ENCODE assay signal across 27 cellular contexts in the genomic region with DNA sequence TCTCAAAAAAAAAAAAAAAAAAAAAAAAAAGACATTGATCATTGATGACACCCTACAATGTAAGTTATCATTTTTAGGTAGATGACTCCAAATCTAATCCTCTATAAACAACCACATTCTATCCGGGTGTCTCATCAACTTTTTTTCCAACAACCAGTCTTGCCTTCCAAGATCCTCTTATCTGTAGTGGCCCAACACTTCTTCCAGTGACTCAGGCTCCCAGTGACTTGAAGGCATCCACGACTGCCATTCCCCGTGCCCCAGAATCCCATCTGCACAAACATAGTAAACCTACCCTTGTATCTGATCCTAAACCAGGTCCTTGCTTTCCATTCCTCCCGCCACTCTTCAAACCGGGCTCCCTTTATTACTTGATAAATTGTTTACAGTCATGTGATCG. TPM values are rescaled to one million over a fixed set of nuclear protein-coding genes. Genes with fewer than 3 reads are reported as not detected.
DNase-seq lines count a peak whose midpoint lies in the region; ATAC-seq, FAIRE-seq and TF ChIP-seq lines count a peak whose summit lies in the region.
"Had no signal": no experiment of that assay in that cellular context is flagged by ENCODE, and none has a peak within 500 bp of the region (broad histone marks: within the 10 kb centered on the region; RNA-seq: fewer than 3 reads in every experiment).

No MANE protein-coding gene starts in this region.

- H4K20me1 ChIP-seq in IMR-90 (ENCODE audit: insufficient read depth, low read length) (no peaks in the 10 kb centered on the region), astrocyte (ENCODE audit: insufficient read depth, low read length) (no peaks in the 10 kb centered on the region)

- no peaks in the 10 kb centered on the region for H3K9me1 ChIP-seq in IMR-90 (ENCODE audit: insufficient read depth, low read length)

- peak; percentile 44 for ATAC-seq in IMR-90 (ENCODE audit: low read depth)
- ATAC-seq in Right ventricle myocardium inferior = no peak
- no peak for ATAC-seq in GM19463 (IDR thresholded peaks at IDR 0.05; ENCODE audit: unreplicated experiment)
- ATAC-seq in GM19455 (IDR thresholded peaks at IDR 0.05; ENCODE audit: unreplicated experiment) = no peak
- ATAC-seq: CD8-positive, alpha-beta T cell; HepG2 had no signal

- H3K36me3 Mint-ChIP-seq in Caco-2 (ENCODE audit: insufficient read depth, unreplicated experiment) = peaks cover 8% of the 10 kb centered on the region
- no peaks in the 10 kb centered on the region for H3K36me3 Mint-ChIP-seq in astrocyte (ENCODE audit: low read depth, unreplicated experiment)
- H3K36me3 Mint-ChIP-seq: CD8-positive, alpha-beta T cell had no signal

- intact Hi-C loops in Caco-2 (cut with micrococcal nuclease; ENCODE audit: unreplicated experiment) (loop anchor here (5.0 kb wide), 1 partner anchor 207 kb away; no protein-coding TSS in a partner anchor), IMR-90 (cut with micrococcal nuclease) (no loop called here), Right ventricle myocardium inferior (cut with DNase I) (no loop called here)

- TF ChIP-seq RAD21 in IMR-90 (IDR thresholded peaks at IDR 0.05; ENCODE audit: low read length) = no peak

- no peak overlapping the region for H3K14ac ChIP-seq in IMR-90 (replicated peaks; ENCODE audit: low read depth, low read length)
- no peak overlapping the region for H3K14ac ChIP-seq in mesenchymal stem cell (ENCODE audit: low read length in 2 of 2)

- H3K4me1 ChIP-seq in Caco-2 (peaks cover 25% of the 10 kb centered on the region), IMR-90 (ENCODE audit: control insufficient read depth, insufficient read depth, low read length) (0 out of 2 replicates have a peak, but pooled peaks cover 3% of the 10 kb centered on the region), astrocyte (ENCODE audit: insufficient read depth, low read length) (no peaks in the 10 kb centered on the region), mesenchymal stem cell (ENCODE audit: control insufficient read depth, insufficient read depth, low read depth, low read length) (no peaks in the 10 kb centered on the region)
- H3K4me1 ChIP-seq: HAP-1 had no signal

- no peak overlapping the region for H3K23ac ChIP-seq in IMR-90 (ENCODE audit: low read depth, low read length)
- H3K23ac ChIP-seq in mesenchymal stem cell (ENCODE audit: low read length in 2 of 2) = no peak overlapping the region

- H3K4me3 ChIP-seq in Caco-2 (ENCODE audit: low read depth, low read length) = no peak overlapping the region
- H3K4me3 ChIP-seq in IMR-90 (ENCODE audit: insufficient read depth, low read depth, low read length) = no peak overlapping the region
- no peak overlapping the region for H3K4me3 ChIP-seq in astrocyte (ENCODE audit: insufficient read depth, low read depth, low read length)
- H3K4me3 ChIP-seq in mesenchymal stem cell (ENCODE audit: insufficient read depth in 1 of 2, low read depth in 1 of 2, low read length in 2 of 2) = no peak overlapping the region
- H3K4me3 ChIP-seq: GM23248, HAP-1, SK-N-MC had no signal

- H4K91ac ChIP-seq in IMR-90 (ENCODE audit: insufficient read depth, low read depth, low read length) (no peak overlapping the region), mesenchymal stem cell (ENCODE audit: low read length) (no peak overlapping the region)

- H3K9ac ChIP-seq in IMR-90 (ENCODE audit: low read depth, low read length) (no peak overlapping the region), astrocyte (ENCODE audit: low read length) (no peak overlapping the region), mesenchymal stem cell (ENCODE audit: low read length) (no peak overlapping the region)
- H3K9ac ChIP-seq: GM23248 had no signal

- TF ChIP-seq CTCF in Caco-2 (IDR thresholded peaks at IDR 0.05; ENCODE audit: insufficient read depth in 1 of 2, low read depth in 1 of 2, low read length in 1 of 2, severe bottlenecking in 1 of 2, unreplicated experiment in 1 of 2) (no peak), IMR-90 (conservative IDR thresholded peaks at IDR 0.05; ENCODE audit: low read depth, low read length) (no peak), astrocyte (IDR thresholded peaks at IDR 0.05; ENCODE audit: insufficient read depth, low read depth, low read length) (no peak)

- DNase-seq in Caco-2 (no peak), IMR-90 (peak; percentile 54), astrocyte (ENCODE audit: low read depth) (peak; percentile 45), mesenchymal stem cell (peak; percentile 65), Right ventricle myocardium inferior (ENCODE audit: missing footprints) (no peak), DMS 273 (lab: John Stamatoyannopoulos, UW; ENCODE audit: unreplicated experiment) (no peak)
- DNase-seq: 8988T; AML-193; C1 segment of cervical spinal cord; Calu3; CD8-positive, alpha-beta T cell; GM23248; KG1; NCI-H1092 treated with DMSO at 0.1 percent for 48 hours; NCI-H1436 treated with DMSO at 0.1 percent for 48 hours; NCI-H1930; NCI-H2227 treated with DMSO at 0.1 percent for 48 hours; NCI-H510A treated with DMSO at 0.1 percent for 48 hours; NCI-H748 treated with DMSO at 0.1 percent for 48 hours; SHP77 had no signal

- no peak overlapping the region for H2BK20ac ChIP-seq in IMR-90 (ENCODE audit: low read depth, low read length)

- no peak overlapping the region for H3K4me2 ChIP-seq in IMR-90 (ENCODE audit: low read depth, low read length)
- no peak overlapping the region for H3K4me2 ChIP-seq in astrocyte (ENCODE audit: low read length)
- no peak overlapping the region for H3K4me2 ChIP-seq in mesenchymal stem cell (ENCODE audit: low read length, poor library complexity, severe bottlenecking)

- H3K27ac ChIP-seq in IMR-90 (ENCODE audit: insufficient read depth, low read length) (no peak overlapping the region), astrocyte (ENCODE audit: low read depth, low read length) (no peak overlapping the region), mesenchymal stem cell (ENCODE audit: low read length, poor library complexity, severe bottlenecking) (no peak overlapping the region)
- H3K27ac ChIP-seq: GM23248, HL-60, SK-N-MC had no signal

- H2AFZ ChIP-seq in IMR-90 (replicated peaks; ENCODE audit: low read length, poor library complexity) (no peak overlapping the region), astrocyte (ENCODE audit: low read depth, low read length) (no peak overlapping the region), mesenchymal stem cell (ENCODE audit: low read depth, low read length) (no peak overlapping the region)
- H2AFZ ChIP-seq: GM23248 had no signal

- FAIRE-seq in astrocyte (lab: Jason Lieb, UNC) = no peak
- FAIRE-seq: HepG2, RCC 7860 had no signal

- H3K27ac Mint-ChIP-seq in Caco-2 (ENCODE audit: unreplicated experiment) = peak overlapping the region; percentile 14
- H3K27ac Mint-ChIP-seq in astrocyte (ENCODE audit: unreplicated experiment) = no peak overlapping the region
- H3K27ac Mint-ChIP-seq: CD8-positive, alpha-beta T cell had no signal

- no peak overlapping the region for H2BK120ac ChIP-seq in IMR-90 (ENCODE audit: low read depth, low read length)
- no peak overlapping the region for H2BK120ac ChIP-seq in mesenchymal stem cell (ENCODE audit: low read depth, low read length)

- no peak overlapping the region; the same call in 1 of the 2 replicates for H4K5ac ChIP-seq in IMR-90 (ENCODE audit: low read depth, low read length)

- H2AK5ac ChIP-seq in IMR-90 (ENCODE audit: low read depth, low read length) (no peak overlapping the region), mesenchymal stem cell (ENCODE audit: low read length, severe bottlenecking) (no peak overlapping the region)

- H2BK5ac ChIP-seq in IMR-90 (ENCODE audit: low read depth, low read length, poor library complexity, severe bottlenecking) = no peak overlapping the region
- no peak overlapping the region for H2BK5ac ChIP-seq in mesenchymal stem cell (ENCODE audit: low read depth, low read length, poor library complexity, severe bottlenecking)

- BruUV-seq in Caco-2 (replicated peaks; lab: Mats Ljungman, UMichigan) (no TSS peak), IMR-90 (replicated peaks; lab: Mats Ljungman, UMichigan) (no TSS peak)

- H2BK15ac ChIP-seq in IMR-90 (ENCODE audit: low read depth, low read length) = no peak overlapping the region
- no peak overlapping the region for H2BK15ac ChIP-seq in mesenchymal stem cell (ENCODE audit: low read depth, poor library complexity, severe bottlenecking)

- 100% methylated on average over 1 of the region's 6 CpGs; no CpG with 5 or more reads in 1 of the 2 experiments for WGBS in IMR-90 (ENCODE audit: extremely low coverage in 2 of 2, insufficient read length in 1 of 2), 2 experiments
- 60% methylated on average over 6 of the region's 6 CpGs for WGBS in mesenchymal stem cell

- H3K4me3 Mint-ChIP-seq in Caco-2 (ENCODE audit: unreplicated experiment) (no peak overlapping the region), astrocyte (ENCODE audit: unreplicated experiment) (no peak overlapping the region)
- H3K4me3 Mint-ChIP-seq: CD8-positive, alpha-beta T cell had no signal

- CTCF ChIA-PET in Caco-2 (lab: Charles Lee) (no interaction called here), IMR-90 (lab: Yijun Ruan, JAX) (no interaction called here)

- in situ Hi-C loops in IMR-90 (cut with MboI; ENCODE audit: low sequenced_read_pairs) = loop anchor here (25.0 kb wide), 2 partner anchors 412 to 512 kb away; a partner anchor contains a TSS

- H3K18ac ChIP-seq in IMR-90 (ENCODE audit: low read depth, low read length) = no peak overlapping the region
- no peak overlapping the region for H3K18ac ChIP-seq in mesenchymal stem cell (ENCODE audit: low read depth in 1 of 2, low read length in 2 of 2)

- no peaks in the 10 kb centered on the region for H3K79me2 ChIP-seq in astrocyte (ENCODE audit: insufficient read depth, low read length)

- H3K27me3 ChIP-seq in Caco-2 (replicated peaks; ENCODE audit: control insufficient read depth, insufficient read depth, low read length) (no peaks in the 10 kb centered on the region), IMR-90 (ENCODE audit: control insufficient read depth, insufficient read depth, low read length) (no peaks in the 10 kb centered on the region), astrocyte (ENCODE audit: insufficient read depth, low read length) (no peaks in the 10 kb centered on the region), mesenchymal stem cell (ENCODE audit: control insufficient read depth in 1 of 2, insufficient read depth in 1 of 2, low read length in 2 of 2) (peaks cover 0 to 10% of the 10 kb centered on the region in 2 experiments)

- H3K4ac ChIP-seq in IMR-90 (ENCODE audit: low read depth, low read length) (no peak overlapping the region), mesenchymal stem cell (ENCODE audit: low read depth in 1 of 2, low read length in 2 of 2) (no peak overlapping the region)

- H3K27me3 Mint-ChIP-seq in Caco-2 (ENCODE audit: insufficient read depth, unreplicated experiment) (no peaks in the 10 kb centered on the region), astrocyte (ENCODE audit: low read depth, unreplicated experiment) (peaks cover 8% of the 10 kb centered on the region)

- H2AK9ac ChIP-seq in IMR-90 (replicated peaks; ENCODE audit: low read depth, low read length, poor library complexity) = no peak overlapping the region

- H3K4me1 Mint-ChIP-seq in Caco-2 (ENCODE audit: low read depth, unreplicated experiment) (peaks cover 24% of the 10 kb centered on the region), astrocyte (ENCODE audit: low read depth, unreplicated experiment) (peaks cover 7% of the 10 kb centered on the region)

- POLR2A ChIA-PET in Caco-2 (lab: Charles Lee) = no interaction called here
- POLR2A ChIA-PET in IMR-90 (lab: Charles Lee; ENCODE audit: unreplicated experiment) = no interaction called here

- dilution Hi-C loops in IMR-90 (cut with HindIII; ENCODE audit: low sequenced_read_pairs, unreplicated experiment) = no loop called here

- H3K9me3 Mint-ChIP-seq in Caco-2 (ENCODE audit: unreplicated experiment) (no peaks in the 10 kb centered on the region), astrocyte (ENCODE audit: unreplicated experiment) (no peaks in the 10 kb centered on the region)
- H3K9me3 Mint-ChIP-seq: CD8-positive, alpha-beta T cell had no signal

- no peak overlapping the region for H2BK12ac ChIP-seq in mesenchymal stem cell (ENCODE audit: low read length in 2 of 2)

- H3K36me3 ChIP-seq in Caco-2 (ENCODE audit: control insufficient read depth, insufficient read depth, low read length) = no peaks in the 10 kb centered on the region
- no peaks in the 10 kb centered on the region for H3K36me3 ChIP-seq in IMR-90 (ENCODE audit: control insufficient read depth, insufficient read depth, low read length)
- H3K36me3 ChIP-seq in astrocyte (ENCODE audit: insufficient read depth, low read length) = no peaks in the 10 kb centered on the region
- H3K36me3 ChIP-seq in mesenchymal stem cell (ENCODE audit: control insufficient read depth in 1 of 2, insufficient read depth in 2 of 2, low read depth in 1 of 2, low read length in 2 of 2) = no peaks in the 10 kb centered on the region
- H3K36me3 ChIP-seq: HAP-1 had no signal

- no peak for TF ChIP-seq POLR2A in IMR-90 (IDR thresholded peaks at IDR 0.05; ENCODE audit: low read depth, low read length)

- H3K9me3 ChIP-seq in Caco-2 (no peaks in the 10 kb centered on the region), IMR-90 (ENCODE audit: control insufficient read depth, insufficient read depth, low read length) (no peaks in the 10 kb centered on the region), astrocyte (ENCODE audit: insufficient read depth, low read depth, low read length) (no peaks in the 10 kb centered on the region), mesenchymal stem cell (ENCODE audit: control insufficient read depth, low read length) (no peaks in the 10 kb centered on the region)
- H3K9me3 ChIP-seq: HAP-1 had no signal

- H3K56ac ChIP-seq in IMR-90 (ENCODE audit: extremely low read depth, insufficient read depth, low read length) = no peak overlapping the region

- H4K8ac ChIP-seq in IMR-90 (ENCODE audit: low read depth in 2 of 2, low read length in 2 of 2) = no peak overlapping the region
- H4K8ac ChIP-seq in mesenchymal stem cell (ENCODE audit: low read length) = no peak overlapping the region

- H3K79me1 ChIP-seq in IMR-90 (ENCODE audit: low read depth in 1 of 2, low read length in 2 of 2) (no peaks in the 10 kb centered on the region), mesenchymal stem cell (replicated peaks; ENCODE audit: low read length, poor library complexity, severe bottlenecking) (no peaks in the 10 kb centered on the region)

RNA-seq across cellular contexts. Expression of a gene that starts 15.6 kb away (rescaled TPM):
- total RNA-seq in Caco-2 (2022) (24.1 and 26.1 TPM in 2 replicates), IMR-90 (2012; rRNA removed) (79.6 and 88.3 TPM in 2 replicates), astrocyte (61.4 and 69.0 TPM in 2 replicates), Right ventricle myocardium inferior (2.1 TPM)
- 58.2 and 64.8 TPM in 2 replicates for polyA plus RNA-seq in IMR-90 (2012; rRNA removed)
- polyA plus RNA-seq in IMR-90 (2012; cell fraction: cytosol; rRNA removed) = 36.9 and 41.6 TPM in 2 replicates
- polyA plus RNA-seq in IMR-90 (2012; cell fraction: nucleus; rRNA removed; ENCODE audit: low replicate concordance) = 21.8 and 70.0 TPM in 2 replicates
- 20.4 TPM for polyA plus RNA-seq in mesenchymal stem cell (2013, experiment 1 of 2)
- polyA plus RNA-seq in mesenchymal stem cell (2013, experiment 2 of 2) = 22.2 TPM

Comparison
In these comparisons a context has a peak if more than half of its experiments do, and no peak if none do; other contexts are left out.
1. DNase-seq: peak in IMR-90 (single experiment), astrocyte (single experiment) and mesenchymal stem cell (single experiment); none in Caco-2 (0 of 2), Right ventricle myocardium inferior (single experiment) and DMS 273 (single experiment).